In the genomic region with DNA sequence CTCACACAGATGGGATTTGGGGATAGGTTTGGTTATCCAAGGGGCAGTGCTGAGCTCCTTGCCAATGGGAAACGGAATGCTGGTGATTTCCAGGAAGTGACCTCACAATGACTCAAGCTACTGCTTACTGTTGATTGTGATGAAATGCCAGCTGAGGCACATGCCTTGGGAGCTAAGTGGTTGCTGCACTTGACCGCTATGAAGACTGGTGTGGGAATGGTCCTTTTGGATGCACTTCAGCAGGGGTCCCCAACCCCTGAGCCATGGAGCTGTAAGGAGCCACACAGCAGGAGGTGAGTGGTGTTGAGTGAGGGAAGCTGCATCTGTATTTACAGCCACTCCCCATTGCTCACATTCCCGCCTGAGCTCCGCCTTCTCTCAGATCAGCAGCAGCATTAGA, we compare ENCODE assay signal across 1 cellular context.
A peak's percentile ranks its signal among the peaks of the same experiment; 100 is the strongest.
TF ChIP-seq lines count a peak whose summit lies in the region.

No MANE protein-coding gene starts in this region.

TF ChIP-seq in SK-N-SH, 30 proteins besides CTCF, POLR2A, EP300 and RAD21:
- 0 out of 2 replicates have a peak, but pooled peaks have one; percentile 3 for TF ChIP-seq FOSL2 (IDR thresholded peaks at IDR 0.05; ENCODE audit: borderline replicate concordance, low read depth)
- 0 out of 2 replicates have a peak, but pooled peaks have one; percentile 35 for TF ChIP-seq MAX (IDR thresholded peaks at IDR 0.05; ENCODE audit: low read depth)
